ENCODE assay signal across 8 cellular contexts in genomic region chr17:82031303-82031884, GRCh38. TPM values are rescaled to one million over a fixed set of nuclear protein-coding genes. Genes with fewer than 3 reads are reported as not detected.
DNase-seq lines count a peak whose midpoint lies in the region; ATAC-seq and TF ChIP-seq lines count a peak whose summit lies in the region.

Gene RAC3, plus strand, starts transcription at chr17:82031678. Its CDS starts 84 bp downstream, at chr17:82031762.

- peaks cover 8% of the 10 kb centered on the region for H3K27me3 Mint-ChIP-seq in progenitor cell of endocrine pancreas

- H3K4me1 ChIP-seq in DOHH2 (ENCODE audit: control insufficient read depth, low read length) (peaks cover 23% of the 10 kb centered on the region), HUES6 (ENCODE audit: control insufficient read depth, insufficient read depth, low read length) (peaks cover 15% of the 10 kb centered on the region), foreskin keratinocyte (no peaks in the 10 kb centered on the region)

- no peaks in the 10 kb centered on the region for H3K27me3 ChIP-seq in DOHH2 (ENCODE audit: control insufficient read depth, low read length)
- H3K27me3 ChIP-seq in HUES6 (ENCODE audit: control insufficient read depth, insufficient read depth, low read length) = no peaks in the 10 kb centered on the region
- no peaks in the 10 kb centered on the region for H3K27me3 ChIP-seq in WERI-Rb-1 (ENCODE audit: insufficient read depth, low read depth, severe bottlenecking)
- peaks cover 2% of the 10 kb centered on the region for H3K27me3 ChIP-seq in foreskin keratinocyte

- H3K9me3 Mint-ChIP-seq in progenitor cell of endocrine pancreas (ENCODE audit: low read depth) = no peaks in the 10 kb centered on the region

- peaks cover 1% of the 10 kb centered on the region for H3K4me1 Mint-ChIP-seq in progenitor cell of endocrine pancreas (ENCODE audit: low read depth)

- H3K27ac Mint-ChIP-seq in progenitor cell of endocrine pancreas = peak within 1 kb of the TSS; percentile 52

- peak within 1 kb of the TSS; percentile 65 for H3K9ac ChIP-seq in HUES6 (ENCODE audit: low read length)

- DNase-seq in WERI-Rb-1 = no peak
- DNase-seq in foreskin keratinocyte = peak in 1 of 2 donors; percentile 29
- DNase-seq in progenitor cell of endocrine pancreas (ENCODE audit: low spot score, unreplicated experiment) = no peak
- DNase-seq in effector CD4-positive, alpha-beta T cell = no peak
- no peak for DNase-seq in NAMALWA (ENCODE audit: low spot score)
- no peak for DNase-seq in 8988T

- H3K79me2 ChIP-seq in DOHH2 (ENCODE audit: control insufficient read depth, low read length) = peaks cover 5% of the 10 kb centered on the region

- H3K9me3 ChIP-seq in DOHH2 (ENCODE audit: control insufficient read depth, insufficient read depth, low read length) = no peaks in the 10 kb centered on the region
- no peaks in the 10 kb centered on the region for H3K9me3 ChIP-seq in HUES6 (ENCODE audit: control insufficient read depth, insufficient read depth, low read depth, low read length)
- no peaks in the 10 kb centered on the region for H3K9me3 ChIP-seq in WERI-Rb-1 (ENCODE audit: severe bottlenecking)

- H3K9me2 ChIP-seq in DOHH2 (replicated peaks; ENCODE audit: control insufficient read depth, low read length) = no peaks in the 10 kb centered on the region

- TF ChIP-seq CTCF in DOHH2 (IDR thresholded peaks at IDR 0.05; ENCODE audit: low read depth, low read length, poor library complexity, severe bottlenecking) (no peak), WERI-Rb-1 (IDR thresholded peaks at IDR 0.05; ENCODE audit: low read depth, low read length) (no peak), foreskin keratinocyte (conservative IDR thresholded peaks at IDR 0.05) (no peak), progenitor cell of endocrine pancreas (IDR thresholded peaks at IDR 0.05; ENCODE audit: unreplicated experiment) (no peak)

- peak; percentile 18 for ATAC-seq in foreskin keratinocyte

- H3K4me3 Mint-ChIP-seq in progenitor cell of endocrine pancreas (ENCODE audit: low read depth) = peak within 1 kb of the TSS; percentile 73

- H3K4me3 ChIP-seq in DOHH2 (ENCODE audit: low read length) (peak within 1 kb of the TSS; percentile 78), HUES6 (ENCODE audit: low read depth, low read length) (peak within 1 kb of the TSS; percentile 80), WERI-Rb-1 (ENCODE audit: low read depth, low read length) (peak within 1 kb of the TSS; percentile 76)

- no peaks in the 10 kb centered on the region for H4K20me1 ChIP-seq in DOHH2 (ENCODE audit: control insufficient read depth, insufficient read depth, low read depth, low read length)

- no peak within 1 kb of the TSS for H3K27ac ChIP-seq in DOHH2 (ENCODE audit: low read depth, low read length)
- H3K27ac ChIP-seq in HUES6 (ENCODE audit: low read depth, low read length) = no peak within 1 kb of the TSS
- H3K27ac ChIP-seq in WERI-Rb-1 = peak within 1 kb of the TSS; percentile 73
- H3K27ac ChIP-seq in foreskin keratinocyte = no peak within 1 kb of the TSS

- H3K36me3 ChIP-seq in DOHH2 (ENCODE audit: control insufficient read depth, low read length) (peaks cover 17% of the 10 kb centered on the region), HUES6 (ENCODE audit: control insufficient read depth, insufficient read depth, low read length) (peaks cover 34% of the 10 kb centered on the region), WERI-Rb-1 (peaks cover 53% of the 10 kb centered on the region)

- peaks cover 9% of the 10 kb centered on the region for H3F3A ChIP-seq in DOHH2 (ENCODE audit: control insufficient read depth, insufficient read depth)

- peaks cover 14% of the 10 kb centered on the region for H3K36me3 Mint-ChIP-seq in progenitor cell of endocrine pancreas (ENCODE audit: insufficient read depth)

- peak within 1 kb of the TSS; percentile 93 for H3K4me2 ChIP-seq in DOHH2 (ENCODE audit: low read length)

RNA-seq across cellular contexts. Expression of gene RAC3, which starts in this region (rescaled TPM):
- total RNA-seq in foreskin keratinocyte = 27.5 and 30.2 TPM in 2 replicates
- polyA plus RNA-seq in foreskin keratinocyte = 43.9 and 46.1 TPM in 2 replicates
- 25.2 and 26.2 TPM in 2 replicates for total RNA-seq in progenitor cell of endocrine pancreas
